In the genomic region with DNA sequence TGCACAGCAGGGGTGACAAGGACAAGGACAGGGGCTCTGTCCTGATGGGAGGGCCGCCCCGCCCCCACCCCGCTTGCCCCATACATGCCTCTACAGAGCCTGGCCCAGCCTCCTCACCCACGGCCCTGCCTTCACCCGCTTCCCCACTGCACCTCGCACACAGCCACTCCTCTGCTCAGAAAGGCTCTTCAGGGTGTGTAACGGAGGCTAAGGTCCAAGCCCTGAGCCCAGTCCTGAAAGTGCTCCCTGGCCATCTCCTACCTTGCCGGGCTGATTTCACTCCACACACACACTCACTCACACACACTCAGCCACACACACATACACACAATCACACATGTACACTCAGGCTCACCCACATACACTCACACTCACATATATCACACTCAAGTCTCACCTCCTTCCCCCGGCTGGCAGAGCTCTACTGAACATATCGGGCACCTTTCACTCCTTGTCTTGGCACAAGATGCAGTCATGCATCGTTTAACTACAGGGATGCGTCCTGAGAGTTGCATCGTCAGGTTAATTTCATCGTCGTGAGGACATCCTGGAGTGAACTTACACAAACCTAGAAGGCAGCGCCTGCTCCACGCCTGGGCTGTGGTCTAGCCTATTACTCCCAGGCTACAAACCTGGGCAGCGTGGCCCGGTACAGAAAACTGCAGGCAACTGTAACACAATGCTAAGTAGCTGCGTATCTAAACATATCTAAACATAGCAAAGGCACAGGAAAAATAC, we compare ENCODE assay signal across 11 cellular contexts. TPM values are rescaled to one million over a fixed set of nuclear protein-coding genes. Genes with fewer than 3 reads are reported as not detected.
A peak's percentile ranks its signal among the peaks of the same experiment; 100 is the strongest.
DNase-seq lines count a peak whose midpoint lies in the region; ATAC-seq and TF ChIP-seq lines count a peak whose summit lies in the region.
"Had no signal": no experiment of that assay in that cellular context is flagged by ENCODE, and none has a peak within 500 bp of the region (broad histone marks: within the 10 kb centered on the region; RNA-seq: fewer than 3 reads in every experiment).

No MANE protein-coding gene starts in this region.

- H3K36me3 Mint-ChIP-seq in chondrocyte (ENCODE audit: low read depth), result no peaks in the 10 kb centered on the region
- no peaks in the 10 kb centered on the region for H3K36me3 Mint-ChIP-seq in natural killer cell

- H3K36me3 ChIP-seq in heart left ventricle, result no peaks in the 10 kb centered on the region

- no peak for TF ChIP-seq CTCF in heart left ventricle (IDR thresholded peaks at IDR 0.05)
- TF ChIP-seq CTCF in chondrocyte (IDR thresholded peaks at IDR 0.05), result no peak
- TF ChIP-seq CTCF in natural killer cell (IDR thresholded peaks at IDR 0.05), result no peak

- intact Hi-C loops in heart left ventricle (cut with DNase I), result no loop called here
- intact Hi-C loops in Right ventricle myocardium superior (cut with DNase I), result no loop called here
- intact Hi-C loops in natural killer cell (cut with micrococcal nuclease), result no loop called here

- H3K27me3 Mint-ChIP-seq in chondrocyte (ENCODE audit: low read depth) (no peaks in the 10 kb centered on the region), natural killer cell (ENCODE audit: low read depth in 2 of 2) (no peaks in the 10 kb centered on the region)

- no peak overlapping the region for H3K4me3 ChIP-seq in heart left ventricle
- H3K4me3 ChIP-seq: SJSA1 had no signal

- no peaks in the 10 kb centered on the region for H3K9me3 ChIP-seq in heart left ventricle
- H3K9me3 ChIP-seq: SJSA1 had no signal

- H3K9me3 Mint-ChIP-seq in chondrocyte (ENCODE audit: low read depth) (no peaks in the 10 kb centered on the region), natural killer cell (no peaks in the 10 kb centered on the region)

- no peak for DNase-seq in heart left ventricle
- DNase-seq in Right ventricle myocardium superior, result no peak
- DNase-seq in chondrocyte (ENCODE audit: low spot score), result no peak
- DNase-seq in natural killer cell, result no peak
- DNase-seq in cerebellar nuclear complex (lab: John Stamatoyannopoulos, UW), result no peak
- no peak for DNase-seq in NK-92 treated with Interleukin-12 subunit alpha and Interleukin-12 subunit beta, amount 100 ng/mL, for 24 hours (lab: John Stamatoyannopoulos, UW)
- no peak for DNase-seq in iPS-NIHi7 (ENCODE audit: extremely low spot score)
- DNase-seq: NCI-H1694 had no signal

- H3K27ac Mint-ChIP-seq in chondrocyte (ENCODE audit: unreplicated experiment) (peak overlapping the region; percentile 68), natural killer cell (peak overlapping the region; percentile 21 to 78)

- no peak for TF ChIP-seq POLR2A in heart left ventricle (IDR thresholded peaks at IDR 0.05)

- ATAC-seq in heart left ventricle (peak in 2 of 4 donors; percentile 5 to 9), Right ventricle myocardium superior (ENCODE audit: poor library complexity) (no peak), natural killer cell (peak; percentile 35 to 60 (median 55)), HG03520 (IDR thresholded peaks at IDR 0.05; ENCODE audit: unreplicated experiment) (no peak)

- 68 to 71% (median 70%) methylated on average over 19 to 20 of the region's 20 CpGs for WGBS in heart left ventricle, 4 donors

- peaks cover 60% of the 10 kb centered on the region for H3K4me1 Mint-ChIP-seq in chondrocyte (ENCODE audit: low read depth)
- peaks cover 73 to 81% of the 10 kb centered on the region in 2 donors for H3K4me1 Mint-ChIP-seq in natural killer cell

- peak overlapping the region; percentile 71 to 95 (median 78) for H3K27ac ChIP-seq in heart left ventricle

- no peak overlapping the region for H3K4me3 Mint-ChIP-seq in chondrocyte (ENCODE audit: unreplicated experiment)
- peak overlapping the region; percentile 45 for H3K4me3 Mint-ChIP-seq in natural killer cell

- H3K27me3 ChIP-seq in heart left ventricle, result no peaks in the 10 kb centered on the region
- H3K27me3 ChIP-seq: SJSA1 had no signal

- H3K4me1 ChIP-seq in heart left ventricle, result peaks cover 28 to 94% (median 73%) of the 10 kb centered on the region in 12 donors

RNA-seq across cellular contexts. Expression of a gene that starts 13.2 kb away (rescaled TPM):
- 10 to 100 TPM; 24.5 to 70.1 (median 55.7) TPM for total RNA-seq in heart left ventricle
- 10 to 100 TPM; 50.0 to 56.9 TPM for polyA plus RNA-seq in heart left ventricle
- total RNA-seq in Right ventricle myocardium superior, result 76.1 TPM
- 34.4 to 36.5 TPM (median 36.1 TPM) in 3 replicates for total RNA-seq in chondrocyte
- 100 to 1,000 TPM in 1 of 3 donors, 10 to 100 TPM in 2; 92.2 to 120 (median 99.3) TPM for total RNA-seq in natural killer cell

RNA-seq across cellular contexts. Expression of a gene that starts 37.4 kb away (rescaled TPM):
- total RNA-seq in heart left ventricle (not detected), Right ventricle myocardium superior (not detected), chondrocyte (not detected in 3 replicates), natural killer cell (not detected)
- not detected for polyA plus RNA-seq in heart left ventricle
- total RNA-seq: pulmonary artery endothelial cell, SJSA1 had no signal

RNA-seq across cellular contexts. Expression of a gene that starts 37.6 kb away (rescaled TPM):
- 1 to 10 TPM; 1.6 to 4.8 (median 3.3) TPM for total RNA-seq in heart left ventricle
- 1 to 10 TPM; 1.9 to 4.8 TPM for polyA plus RNA-seq in heart left ventricle
- 3.6 TPM for total RNA-seq in Right ventricle myocardium superior
- total RNA-seq in chondrocyte, result 3.1 to 5.8 TPM (median 3.2 TPM) in 3 replicates
- total RNA-seq in natural killer cell, result 1 to 10 TPM; 1.2 to 2.8 (median 1.4) TPM

Comparison
In these comparisons a context has a peak if more than half of its experiments do, and no peak if none do; other contexts are left out.
1. ATAC-seq: peak in natural killer cell (3 of 3); none in Right ventricle myocardium superior (single experiment) and HG03520 (single experiment).